In genomic region chr3:32366638-32367368, GRCh38 we compare ENCODE assay signal across 1 cellular context.
TF ChIP-seq lines count a peak whose summit lies in the region.

No MANE protein-coding gene starts in this region.

TF ChIP-seq in WTC11, 78 proteins besides CTCF, POLR2A, EP300 and RAD21 (continued from another document):
- TF ChIP-seq USF2 (CRISPR knock-in tag; IDR thresholded peaks at IDR 0.05) (no peak), ZNF423 (CRISPR knock-in tag; IDR thresholded peaks at IDR 0.05) (no peak), TEAD4 (CRISPR knock-in tag; IDR thresholded peaks at IDR 0.05) (no peak), GRHL2 (CRISPR knock-in tag; IDR thresholded peaks at IDR 0.05; ENCODE audit: insufficient replicate concordance, severe bottlenecking) (no peak), GABPB1 (CRISPR knock-in tag; IDR thresholded peaks at IDR 0.05) (no peak), RELA (CRISPR knock-in tag; IDR thresholded peaks at IDR 0.05; ENCODE audit: borderline replicate concordance) (no peak), SP1 (CRISPR knock-in tag; conservative IDR thresholded peaks at IDR 0.05) (no peak), E2F1 (CRISPR knock-in tag; IDR thresholded peaks at IDR 0.05) (no peak), MYBL2 (CRISPR knock-in tag; IDR thresholded peaks at IDR 0.05) (no peak), ZNF263 (CRISPR knock-in tag; IDR thresholded peaks at IDR 0.05; ENCODE audit: low read depth) (no peak), ZNF396 (CRISPR knock-in tag; IDR thresholded peaks at IDR 0.05; ENCODE audit: borderline replicate concordance) (no peak), NFATC4 (CRISPR knock-in tag; IDR thresholded peaks at IDR 0.05) (no peak), TEAD1 (CRISPR knock-in tag; IDR thresholded peaks at IDR 0.05) (no peak), SOX15 (CRISPR knock-in tag; IDR thresholded peaks at IDR 0.05) (no peak)
